Comparison of ENCODE assay signal across 9 cellular contexts in genomic region chr3:185270262-185270955, GRCh38. TPM values are rescaled to one million over a fixed set of nuclear protein-coding genes. Genes with fewer than 3 reads are reported as not detected.
DNase-seq lines count a peak whose midpoint lies in the region; ATAC-seq, FAIRE-seq and TF ChIP-seq lines count a peak whose summit lies in the region.
"Had no signal": no experiment of that assay in that cellular context is flagged by ENCODE, and none has a peak within 500 bp of the region (broad histone marks: within the 10 kb centered on the region; RNA-seq: fewer than 3 reads in every experiment).

No MANE protein-coding gene starts in this region.

- TF ChIP-seq CTCF in GM12864 (IDR thresholded peaks at IDR 0.05; ENCODE audit: low read depth, low read length, missing control alignments), result peak; percentile 67
- TF ChIP-seq CTCF in KMS-11 (conservative IDR thresholded peaks at IDR 0.05; ENCODE audit: low read depth, low read length), result peak; percentile 50
- TF ChIP-seq CTCF in RWPE1 (conservative IDR thresholded peaks at IDR 0.05; ENCODE audit: low read depth), result no peak
- TF ChIP-seq CTCF in heart left ventricle (IDR thresholded peaks at IDR 0.05), result peak in 9 of 12 donors; percentile 16 to 44 (median 28)

- H3K9me3 ChIP-seq in heart left ventricle, result no peaks in the 10 kb centered on the region

- CTCF ChIA-PET in RWPE1 (lab: Yijun Ruan, JAX), result interaction anchor here (0.5 to 0.7 kb wide), 2 partner anchors 396 to 533 kb away, joined by 3 to 4 read pairs; no protein-coding TSS in a partner anchor

- H3K4me1 ChIP-seq in KMS-11 (ENCODE audit: low read depth, poor library complexity, severe bottlenecking) (no peaks in the 10 kb centered on the region), heart left ventricle (no peaks in the 10 kb centered on the region)

- no peak overlapping the region for H3K9ac ChIP-seq in KMS-11

- no peak for TF ChIP-seq POLR2A in heart left ventricle (IDR thresholded peaks at IDR 0.05)

- no peaks in the 10 kb centered on the region for H3K27me3 ChIP-seq in KMS-11 (ENCODE audit: insufficient read depth, low read depth)
- peaks cover 0 to 65% (median 3%) of the 10 kb centered on the region in 9 donors for H3K27me3 ChIP-seq in heart left ventricle

- no peaks in the 10 kb centered on the region for H4K20me1 ChIP-seq in KMS-11 (ENCODE audit: insufficient read depth)

- H3K4me3 ChIP-seq in GM12864 (ENCODE audit: low read depth, low read length) (no peak overlapping the region), KMS-11 (IDR thresholded peaks at IDR 0.05; ENCODE audit: insufficient read depth, low read depth, low read length) (no peak overlapping the region), heart left ventricle (no peak overlapping the region)

- no peak for DNase-seq in GM12864 (ENCODE audit: low read depth)
- peak; percentile 34 for DNase-seq in RWPE1 (ENCODE audit: low spot score)
- DNase-seq in heart left ventricle, result no peak
- peak; percentile 57 for DNase-seq in urothelium cell line (ENCODE audit: low spot score)
- DNase-seq in stimulated activated CD4-positive, alpha-beta T cell treated with anti-CD3 and anti-CD28 coated beads, Interleukin-12 subunit alpha, Interleukin-12 subunit beta, amount 100 ng/mL, for 4 hours, result no peak
- no peak for DNase-seq in activated CD4-positive, CD25-positive, alpha-beta regulatory T cell (lab: John Stamatoyannopoulos, UW)
- no peak for DNase-seq in SHP77 treated with DMSO at 0.1 percent for 48 hours (lab: John Stamatoyannopoulos, UW)
- DNase-seq: natural killer cell had no signal

- peak in 3 of 4 donors; percentile 71 to 83 (median 80) for ATAC-seq in heart left ventricle

- no peak overlapping the region for H2AFZ ChIP-seq in KMS-11 (ENCODE audit: low read depth)

- no peaks in the 10 kb centered on the region for H3K79me2 ChIP-seq in KMS-11 (ENCODE audit: insufficient read depth, low read depth)

- intact Hi-C loops in heart left ventricle (cut with DNase I), result no loop called here

- WGBS in heart left ventricle, 4 donors, result 24 to 33% (median 31%) methylated on average over 4 of the region's 4 CpGs

- H3K36me3 ChIP-seq in KMS-11 (ENCODE audit: insufficient read depth) (no peaks in the 10 kb centered on the region), heart left ventricle (no peaks in the 10 kb centered on the region)

- no peak for FAIRE-seq in urothelium cell line (lab: Jason Lieb, UNC)

- H3K4me2 ChIP-seq in KMS-11, result no peak overlapping the region

- H3K27ac ChIP-seq in KMS-11, result no peak overlapping the region
- no peak overlapping the region for H3K27ac ChIP-seq in RWPE1
- no peak overlapping the region for H3K27ac ChIP-seq in heart left ventricle

- POLR2A ChIA-PET in RWPE1 (lab: Yijun Ruan, JAX; ENCODE audit: low non-redundant PET), result interaction anchor here (0.5 to 0.7 kb wide), 2 partner anchors 14 to 16 kb away, joined by 3 to 7 read pairs; no protein-coding TSS in a partner anchor

RNA-seq across cellular contexts. Expression of gene EHHADH, which starts 16.6 kb away (rescaled TPM):
- 10 to 100 TPM; 12.3 to 26.0 (median 17.5) TPM for total RNA-seq in heart left ventricle
- 1 to 10 TPM; 5.1 to 5.9 TPM for polyA plus RNA-seq in heart left ventricle

Comparison
In these comparisons a context has a peak if more than half of its experiments do, and no peak if none do; other contexts are left out.
1. DNase-seq: peak in RWPE1 (single experiment) and urothelium cell line (single experiment); none in GM12864 (single experiment), heart left ventricle (0 of 5), stimulated activated CD4-positive, alpha-beta T cell treated with anti-CD3 and anti-CD28 coated beads, Interleukin-12 subunit alpha, Interleukin-12 subunit beta, amount 100 ng/mL, for 4 hours (single experiment), activated CD4-positive, CD25-positive, alpha-beta regulatory T cell (0 of 4) and SHP77 treated with DMSO at 0.1 percent for 48 hours (single experiment).